8 cellular contexts compared by ENCODE assay signal in genomic region chr12:124916370-124917134, GRCh38. TPM values are rescaled to one million over a fixed set of nuclear protein-coding genes. Genes with fewer than 3 reads are reported as not detected.
DNase-seq lines count a peak whose midpoint lies in the region; ATAC-seq, FAIRE-seq and TF ChIP-seq lines count a peak whose summit lies in the region.

No MANE protein-coding gene starts in this region.

- no peak for FAIRE-seq in HTR-8/SVneo (lab: Jason Lieb, UNC)

- ATAC-seq in psoas muscle, result peak; percentile 46 to 65 (median 56)
- no peak for ATAC-seq in GM21381 (IDR thresholded peaks at IDR 0.05; ENCODE audit: unreplicated experiment)

- H3K36me3 ChIP-seq in A673 (ENCODE audit: insufficient read depth, low read length, poor library complexity, severe bottlenecking), result peaks cover 15% of the 10 kb centered on the region
- no peaks in the 10 kb centered on the region for H3K36me3 ChIP-seq in cardiac muscle cell
- H3K36me3 ChIP-seq in psoas muscle (ENCODE audit: insufficient read depth in 1 of 2, low read depth in 1 of 2), result peaks cover 3 to 18% of the 10 kb centered on the region in 2 donors

- DNase-seq in A673 (ENCODE audit: low spot score), result peak; percentile 77
- peak; percentile 42 for DNase-seq in HTR-8/SVneo (ENCODE audit: insufficient read length, low spot score)
- DNase-seq in activated naive CD4-positive, alpha-beta T cell treated with anti-CD3 and anti-CD28 coated beads, Interleukin-2, amount 50 U/mL, for 16 hours, result peak; percentile 47
- DNase-seq in cardiac muscle cell (ENCODE audit: low read depth in 1 of 2, low spot score in 1 of 2), result peak in 1 of 2 donors; percentile 87
- DNase-seq in psoas muscle, result peak; percentile 73 to 83
- DNase-seq in 8988T, result no peak
- DNase-seq in NCI-H1092 (lab: John Stamatoyannopoulos, UW), result no peak

- WGBS in psoas muscle, 3 donors, result 3 to 13% (median 7%) methylated on average over 5 of the region's 5 CpGs

- POLR2A ChIA-PET in A673 (lab: Charles Lee; ENCODE audit: low non-redundant PET), result no interaction called here

- H3K27ac ChIP-seq in A673 (ENCODE audit: low read depth, low read length, poor library complexity, severe bottlenecking) (peak overlapping the region; percentile 100), cardiac muscle cell (peak overlapping the region; percentile 98), psoas muscle (peak overlapping the region; percentile 100)

- CTCF ChIA-PET in A673 (lab: Charles Lee), result interaction anchor here (0.8 to 0.9 kb wide), 2 partner anchors 10 kb away, joined by 7 to 8 read pairs; no protein-coding TSS in a partner anchor

- BruUV-seq in A673 (replicated peaks; lab: Mats Ljungman, UMichigan), result no TSS peak

- H3K27me3 ChIP-seq in A673 (replicated peaks; ENCODE audit: insufficient read depth, low read depth, low read length, poor library complexity) (no peaks in the 10 kb centered on the region), cardiac muscle cell (no peaks in the 10 kb centered on the region), psoas muscle (ENCODE audit: insufficient read depth in 3 of 3, low read length in 2 of 3) (no peaks in the 10 kb centered on the region)

- TF ChIP-seq CTCF in A673 (conservative IDR thresholded peaks at IDR 0.05; ENCODE audit: low read depth, low read length) (no peak), cardiac muscle cell (IDR thresholded peaks at IDR 0.05; ENCODE audit: low read depth, low read length) (no peak), psoas muscle (IDR thresholded peaks at IDR 0.05) (no peak)

- H3K4me1 ChIP-seq in A673 (ENCODE audit: insufficient read depth, low read length, poor library complexity, severe bottlenecking), result peaks cover 42% of the 10 kb centered on the region
- H3K4me1 ChIP-seq in cardiac muscle cell (ENCODE audit: low read depth), result peaks cover 40% of the 10 kb centered on the region
- H3K4me1 ChIP-seq in psoas muscle, result peaks cover 37% of the 10 kb centered on the region

- no peaks in the 10 kb centered on the region for H3K9me3 ChIP-seq in A673 (ENCODE audit: low read depth, low read length, poor library complexity, severe bottlenecking)
- H3K9me3 ChIP-seq in cardiac muscle cell (ENCODE audit: low read depth), result no peaks in the 10 kb centered on the region
- H3K9me3 ChIP-seq in psoas muscle, result no peaks in the 10 kb centered on the region

- intact Hi-C loops in A673 (cut with micrococcal nuclease; ENCODE audit: unreplicated experiment) (no loop called here), psoas muscle (cut with DNase I) (loop anchor here in 1 of 2 donors (1.0 kb wide), 1 partner anchor 12 kb away; no protein-coding TSS in a partner anchor)

- H3K4me3 ChIP-seq in A673 (ENCODE audit: low read depth, low read length, poor library complexity, severe bottlenecking) (peak overlapping the region; percentile 87), cardiac muscle cell (no peak overlapping the region), psoas muscle (peak overlapping the region; percentile 94)

RNA-seq across cellular contexts. Expression of gene UBC, which starts 2.1 kb away (rescaled TPM):
- 965 and 1,053 TPM in 2 replicates for total RNA-seq in A673 (2021)
- total RNA-seq in cardiac muscle cell, result 831 and 1,139 TPM in 2 replicates
- 897 and 1,281 TPM in 2 replicates for polyA plus RNA-seq in cardiac muscle cell
- total RNA-seq in psoas muscle, result over 10,000 TPM in 1 of 4 donors, 1,000 to 10,000 TPM in 3; 2,036 to 18,039 (median 3,061) TPM
- 1,000 to 10,000 TPM; 2,132 to 9,997 (median 2,719) TPM for polyA plus RNA-seq in psoas muscle

RNA-seq across cellular contexts. Expression of gene SCARB1, which starts 52.9 kb away (rescaled TPM):
- 61.5 and 74.6 TPM in 2 replicates for total RNA-seq in A673 (2021)
- total RNA-seq in cardiac muscle cell, result 37.7 and 37.9 TPM in 2 replicates
- 42.5 and 46.3 TPM in 2 replicates for polyA plus RNA-seq in cardiac muscle cell
- 10 to 100 TPM in 2 of 4 donors, 1 to 10 TPM in 2; 9.1 to 19.6 (median 12.6) TPM for total RNA-seq in psoas muscle
- polyA plus RNA-seq in psoas muscle, result 1 to 10 TPM; 5.7 to 8.6 (median 7.9) TPM

Comparison
In these comparisons a context has a peak if more than half of its experiments do, and no peak if none do; other contexts are left out.
1. DNase-seq: peak in A673 (single experiment), HTR-8/SVneo (single experiment), activated naive CD4-positive, alpha-beta T cell treated with anti-CD3 and anti-CD28 coated beads, Interleukin-2, amount 50 U/mL, for 16 hours (single experiment) and psoas muscle (2 of 2); none in 8988T (single experiment) and NCI-H1092 (single experiment).
2. Peak in every context shown above with its lines, with median percentiles within 50 percentile points of each other: H3K27ac ChIP-seq.